In genomic region chr12:50084775-50085614, GRCh38 we compare ENCODE assay signal across 1 cellular context.
TF ChIP-seq lines count a peak whose summit lies in the region.

SMARCD1 (plus strand) TSS chr12:50085342; CDS start chr12:50085370, 28 bp downstream.

TF ChIP-seq in HepG2, 621 proteins besides CTCF, POLR2A, EP300 and RAD21 (continued from another document and continues in another):
- TF ChIP-seq NFAT5 (CRISPR knock-in tag; IDR thresholded peaks at IDR 0.05) (0 out of 2 replicates have a peak, but pooled peaks have one; percentile 17), SAP130 (CRISPR knock-in tag; IDR thresholded peaks at IDR 0.05; ENCODE audit: low read depth) (peak; percentile 82), ZBTB38 (CRISPR knock-in tag; IDR thresholded peaks at IDR 0.05) (0 out of 2 replicates have a peak, but pooled peaks have one; percentile 58), ZNF253 (CRISPR knock-in tag; IDR thresholded peaks at IDR 0.05; ENCODE audit: borderline replicate concordance) (no peak), TERF1 (CRISPR knock-in tag; IDR thresholded peaks at IDR 0.05) (no peak), GMEB2 (CRISPR knock-in tag; IDR thresholded peaks at IDR 0.05; ENCODE audit: low read depth) (no peak), CBFB (CRISPR knock-in tag; IDR thresholded peaks at IDR 0.05) (0 out of 2 replicates have a peak, but pooled peaks have one; percentile 44), HMG20B (CRISPR knock-in tag; conservative IDR thresholded peaks at IDR 0.05) (0 out of 2 replicates have a peak, but pooled peaks have one; percentile 13), ZNF451 (CRISPR knock-in tag; IDR thresholded peaks at IDR 0.05) (0 out of 2 replicates have a peak, but pooled peaks have one; percentile 40), CREB1 (IDR thresholded peaks at IDR 0.05) (no peak), CREB1 (CRISPR knock-in tag; IDR thresholded peaks at IDR 0.05) (peak; percentile 38; the same call in 1 of the 2 replicates), KMT2B (CRISPR knock-in tag; IDR thresholded peaks at IDR 0.05) (peak; percentile 66; the same call in 1 of the 2 replicates), SAFB2 (CRISPR knock-in tag; IDR thresholded peaks at IDR 0.05; ENCODE audit: borderline replicate concordance, low read depth) (no peak), ZNF432 (CRISPR knock-in tag; IDR thresholded peaks at IDR 0.05; ENCODE audit: borderline replicate concordance) (no peak), YEATS2 (CRISPR knock-in tag; IDR thresholded peaks at IDR 0.05; ENCODE audit: borderline replicate concordance) (0 out of 2 replicates have a peak, but pooled peaks have one; percentile 40), NFRKB (IDR thresholded peaks at IDR 0.05) (no peak), PHF21A (CRISPR knock-in tag; IDR thresholded peaks at IDR 0.05) (peak; percentile 62; the same call in 1 of the 2 replicates), MXD3 (CRISPR knock-in tag; IDR thresholded peaks at IDR 0.05) (peak; percentile 13; the same call in 1 of the 2 replicates), ATF7 (IDR thresholded peaks at IDR 0.05) (no peak), ATF7 (CRISPR knock-in tag; IDR thresholded peaks at IDR 0.05) (no peak), PREB (CRISPR knock-in tag; IDR thresholded peaks at IDR 0.05) (no peak), PATZ1 (CRISPR knock-in tag; IDR thresholded peaks at IDR 0.05) (peak; percentile 5; the same call in 1 of the 2 replicates), MYPOP (CRISPR knock-in tag; IDR thresholded peaks at IDR 0.05) (no peak), MXI1 (IDR thresholded peaks at IDR 0.05; ENCODE audit: borderline replicate concordance, low read depth, low read length) (peak; percentile 71; the same call in 1 of the 3 replicates), TARDBP (CRISPR knock-in tag; IDR thresholded peaks at IDR 0.05) (peak; percentile 70; the same call in 1 of the 2 replicates), WIZ (CRISPR knock-in tag; IDR thresholded peaks at IDR 0.05) (no peak), BRCA1 (CRISPR knock-in tag; IDR thresholded peaks at IDR 0.05) (no peak), THAP7 (CRISPR knock-in tag; IDR thresholded peaks at IDR 0.05) (no peak), ZNF17 (CRISPR knock-in tag; IDR thresholded peaks at IDR 0.05) (no peak), ZBTB25 (CRISPR knock-in tag; IDR thresholded peaks at IDR 0.05) (peak; percentile 99), ZMYM4 (CRISPR knock-in tag; IDR thresholded peaks at IDR 0.05) (peak; percentile 88), SPEN (CRISPR knock-in tag; IDR thresholded peaks at IDR 0.05; ENCODE audit: low read depth) (peak; percentile 76; the same call in 1 of the 2 replicates), LCORL (IDR thresholded peaks at IDR 0.05) (no peak), LCORL (CRISPR knock-in tag; IDR thresholded peaks at IDR 0.05) (peak; percentile 35; the same call in 1 of the 2 replicates), BRD4 (CRISPR knock-in tag; IDR thresholded peaks at IDR 0.05) (no peak), HOXD1 (CRISPR knock-in tag; IDR thresholded peaks at IDR 0.05) (0 out of 2 replicates have a peak, but pooled peaks have one; percentile 35), ZFY (CRISPR knock-in tag; IDR thresholded peaks at IDR 0.05) (peak; percentile 60), REXO4 (CRISPR knock-in tag; IDR thresholded peaks at IDR 0.05; ENCODE audit: borderline replicate concordance) (no peak), ZNF746 (CRISPR knock-in tag; IDR thresholded peaks at IDR 0.05) (no peak), ZNF749 (CRISPR knock-in tag; IDR thresholded peaks at IDR 0.05; ENCODE audit: borderline replicate concordance) (no peak), JUND (CRISPR knock-in tag; IDR thresholded peaks at IDR 0.05) (no peak; the same call in 1 of the 2 replicates), ZNF275 (CRISPR knock-in tag; IDR thresholded peaks at IDR 0.05; ENCODE audit: borderline replicate concordance) (no peak), TP53 (CRISPR knock-in tag; conservative IDR thresholded peaks at IDR 0.05) (no peak), MIER3 (CRISPR knock-in tag; IDR thresholded peaks at IDR 0.05; ENCODE audit: borderline replicate concordance) (0 out of 2 replicates have a peak, but pooled peaks have one; percentile 49), ZIK1 (CRISPR knock-in tag; IDR thresholded peaks at IDR 0.05; ENCODE audit: borderline replicate concordance, low read depth) (peak; percentile 12; the same call in 1 of the 2 replicates)
